Comparison of ENCODE assay signal across 7 cellular contexts in the genomic region with DNA sequence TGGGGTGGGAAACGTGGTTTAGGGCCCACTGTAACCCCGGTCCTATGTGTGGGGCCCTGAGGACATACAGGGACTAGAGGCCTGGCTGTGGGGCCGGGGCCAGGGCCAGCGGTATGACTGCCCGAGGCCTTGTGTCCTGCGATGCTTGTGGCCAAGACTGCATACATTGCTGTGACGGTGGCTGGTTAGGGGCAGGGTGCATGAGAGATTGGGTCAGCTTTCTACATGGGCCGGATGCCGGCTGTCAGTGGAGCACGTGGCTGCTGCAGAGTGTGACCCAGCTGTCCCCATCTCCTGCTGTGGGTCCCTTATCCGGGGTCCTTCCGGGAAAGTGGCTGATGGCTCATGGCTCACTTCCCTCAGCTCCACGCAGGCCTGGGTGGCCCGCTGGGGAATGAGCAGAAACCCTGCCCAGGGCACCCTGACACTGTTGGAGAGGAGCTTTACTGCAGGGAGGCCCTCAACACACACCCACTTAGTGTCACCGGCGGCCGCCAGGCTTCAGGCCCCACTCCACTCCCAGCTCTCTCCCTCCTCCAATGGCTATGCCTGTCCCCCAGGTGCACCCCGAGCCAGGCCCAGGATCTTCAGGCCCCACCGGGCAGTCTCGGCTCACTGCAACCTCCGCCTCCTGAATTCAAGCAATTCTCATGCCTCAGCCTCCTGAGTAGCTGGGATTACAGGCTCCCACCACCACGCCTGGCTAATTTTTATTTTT. TPM values are rescaled to one million over a fixed set of nuclear protein-coding genes. Genes with fewer than 3 reads are reported as not detected.
DNase-seq lines count a peak whose midpoint lies in the region; ATAC-seq and TF ChIP-seq lines count a peak whose summit lies in the region.
"Had no signal": no experiment of that assay in that cellular context is flagged by ENCODE, and none has a peak within 500 bp of the region (broad histone marks: within the 10 kb centered on the region; RNA-seq: fewer than 3 reads in every experiment).

No MANE protein-coding gene starts in this region.

- peak overlapping the region; percentile 67 for H3K4me3 Mint-ChIP-seq in progenitor cell of endocrine pancreas (ENCODE audit: low read depth)
- no peak overlapping the region for H3K4me3 Mint-ChIP-seq in activated CD4-positive, alpha-beta T cell treated with anti-CD3 and anti-CD28 coated beads, Interleukin-2, amount 10 ng/mL, durations not matched to agents 7 days and 5 days

- peaks cover 0 to 38% (median 8%) of the 10 kb centered on the region in 4 donors for H3K27me3 ChIP-seq in esophagus muscularis mucosa

- H3K27me3 Mint-ChIP-seq in progenitor cell of endocrine pancreas = peaks cover 32% of the 10 kb centered on the region
- H3K27me3 Mint-ChIP-seq in activated CD4-positive, alpha-beta T cell treated with anti-CD3 and anti-CD28 coated beads, Interleukin-2, amount 10 ng/mL, durations not matched to agents 7 days and 5 days = peaks cover 40% of the 10 kb centered on the region

- no peak overlapping the region for H3K27ac Mint-ChIP-seq in progenitor cell of endocrine pancreas
- no peak overlapping the region for H3K27ac Mint-ChIP-seq in activated CD4-positive, alpha-beta T cell treated with anti-CD3 and anti-CD28 coated beads, Interleukin-2, amount 10 ng/mL, durations not matched to agents 7 days and 5 days

- H3K4me3 ChIP-seq in esophagus muscularis mucosa = peak overlapping the region; percentile 57 to 72 (median 62)

- H3K36me3 Mint-ChIP-seq in progenitor cell of endocrine pancreas (ENCODE audit: insufficient read depth) = no peaks in the 10 kb centered on the region
- H3K36me3 Mint-ChIP-seq in activated CD4-positive, alpha-beta T cell treated with anti-CD3 and anti-CD28 coated beads, Interleukin-2, amount 10 ng/mL, durations not matched to agents 7 days and 5 days (ENCODE audit: low read depth) = no peaks in the 10 kb centered on the region

- TF ChIP-seq CTCF in VCaP (conservative IDR thresholded peaks at IDR 0.05) (no peak), esophagus muscularis mucosa (IDR thresholded peaks at IDR 0.05) (no peak), progenitor cell of endocrine pancreas (IDR thresholded peaks at IDR 0.05; ENCODE audit: unreplicated experiment) (no peak), omental fat pad (IDR thresholded peaks at IDR 0.05) (no peak)

- H3K4me1 ChIP-seq in esophagus muscularis mucosa = peaks cover 20 to 41% (median 33%) of the 10 kb centered on the region in 4 donors

- H3K27ac ChIP-seq in VCaP = peak overlapping the region; percentile 71; the same call in 1 of the 2 replicates
- peak overlapping the region in 2 of 4 donors; percentile 33 to 43 for H3K27ac ChIP-seq in esophagus muscularis mucosa (replicated peaks in 1 of 4)

- peaks cover 2% of the 10 kb centered on the region for H3K4me1 Mint-ChIP-seq in progenitor cell of endocrine pancreas (ENCODE audit: low read depth)
- peaks cover 8% of the 10 kb centered on the region for H3K4me1 Mint-ChIP-seq in activated CD4-positive, alpha-beta T cell treated with anti-CD3 and anti-CD28 coated beads, Interleukin-2, amount 10 ng/mL, durations not matched to agents 7 days and 5 days

- POLR2A ChIA-PET in activated CD4-positive, alpha-beta T cell treated with anti-CD3 and anti-CD28 coated beads, Interleukin-2, amount 10 ng/mL, durations not matched to agents 7 days and 5 days (lab: Charles Lee) = no interaction called here

- intact Hi-C loops in esophagus muscularis mucosa (cut with DNase I) = no loop called here

- no peaks in the 10 kb centered on the region for H3K9me3 ChIP-seq in esophagus muscularis mucosa

- DNase-seq in esophagus muscularis mucosa (ENCODE audit: extremely low spot score) (no peak), progenitor cell of endocrine pancreas (ENCODE audit: low spot score, unreplicated experiment) (no peak), NCI-H187 treated with DMSO at 0.1 percent for 48 hours (lab: John Stamatoyannopoulos, UW) (no peak), omental fat pad (ENCODE audit: low spot score) (no peak)
- no peak for DNase-seq in activated CD4-positive, alpha-beta T cell treated with anti-CD3 and anti-CD28 coated beads, Interleukin-2, amount 10 ng/mL, durations not matched to agents 7 days and 5 days

- 81% methylated on average over 15 of the region's 22 CpGs for WGBS in esophagus muscularis mucosa

- no peak for TF ChIP-seq EP300 in esophagus muscularis mucosa (IDR thresholded peaks at IDR 0.05)

- H3K9me3 Mint-ChIP-seq in progenitor cell of endocrine pancreas (ENCODE audit: low read depth) = no peaks in the 10 kb centered on the region
- H3K9me3 Mint-ChIP-seq in activated CD4-positive, alpha-beta T cell treated with anti-CD3 and anti-CD28 coated beads, Interleukin-2, amount 10 ng/mL, durations not matched to agents 7 days and 5 days = no peaks in the 10 kb centered on the region

- TF ChIP-seq POLR2A in esophagus muscularis mucosa (IDR thresholded peaks at IDR 0.05; ENCODE audit: low read depth) = no peak

- H3K36me3 ChIP-seq in esophagus muscularis mucosa = peaks cover 0 to 7% (median 2%) of the 10 kb centered on the region in 4 donors

- CTCF ChIA-PET in activated CD4-positive, alpha-beta T cell treated with anti-CD3 and anti-CD28 coated beads, Interleukin-2, amount 10 ng/mL, durations not matched to agents 7 days and 5 days (lab: Charles Lee) = no interaction called here

- no peak for ATAC-seq in omental fat pad (ENCODE audit: low FRiP score)

RNA-seq across cellular contexts. Expression of a gene that starts 0.8 kb away (rescaled TPM):
- 10 to 100 TPM in 2 of 4 donors, 1 to 10 TPM in 2; 7.1 to 18.2 (median 11.0) TPM for total RNA-seq in esophagus muscularis mucosa
- 2.4 TPM in 2 replicates for total RNA-seq in progenitor cell of endocrine pancreas
- total RNA-seq in omental fat pad = 10 to 100 TPM in 2 of 4 donors, 1 to 10 TPM in 2; 5.0 to 23.5 (median 13.8) TPM
- not detected for total RNA-seq in activated CD4-positive, alpha-beta T cell treated with anti-CD3 and anti-CD28 coated beads, Interleukin-2, amount 10 ng/mL, durations not matched to agents 7 days and 5 days

RNA-seq across cellular contexts. Expression of a gene that starts 3.9 kb away (rescaled TPM):
- total RNA-seq in esophagus muscularis mucosa (1 to 10 TPM in 3 of 4 donors, under 1 TPM in 1; 0.80 to 4.8 (median 3.0) TPM), progenitor cell of endocrine pancreas (6.0 and 6.5 TPM in 2 replicates), omental fat pad (10 to 100 TPM in 1 of 4 donors, 1 to 10 TPM in 2, not detected in 1; 2.3 to 12.2 (median 5.9) TPM)
- not detected for total RNA-seq in activated CD4-positive, alpha-beta T cell treated with anti-CD3 and anti-CD28 coated beads, Interleukin-2, amount 10 ng/mL, durations not matched to agents 7 days and 5 days
- total RNA-seq: T-helper 2 cell treated with Interferon-gamma antibody and Interleukin-4, amounts not matched to agents 100 ng/mL and 5 ng/mL, for 36 hours had no signal

RNA-seq across cellular contexts. Expression of a gene that starts 6.4 kb away (rescaled TPM):
- total RNA-seq in esophagus muscularis mucosa (1 to 10 TPM in 2 of 4 donors, under 1 TPM in 1, not detected in 1; 0.23 to 1.2 (median 1.0) TPM), progenitor cell of endocrine pancreas (3.8 TPM in 2 replicates), omental fat pad (1 to 10 TPM in 3 of 4 donors, not detected in 1; 1.5 to 5.3 (median 2.7) TPM)
- not detected for total RNA-seq in activated CD4-positive, alpha-beta T cell treated with anti-CD3 and anti-CD28 coated beads, Interleukin-2, amount 10 ng/mL, durations not matched to agents 7 days and 5 days
- total RNA-seq: T-helper 2 cell treated with Interferon-gamma antibody and Interleukin-4, amounts not matched to agents 100 ng/mL and 5 ng/mL, for 36 hours had no signal

RNA-seq across cellular contexts. Expression of a gene that starts 41.9 kb away (rescaled TPM):
- total RNA-seq in esophagus muscularis mucosa (100 to 1,000 TPM in 1 of 4 donors, 10 to 100 TPM in 3; 61.0 to 129 (median 78.1) TPM), progenitor cell of endocrine pancreas (127 and 129 TPM in 2 replicates), omental fat pad (100 to 1,000 TPM in 1 of 4 donors, 10 to 100 TPM in 3; 48.5 to 119 (median 69.3) TPM)
- total RNA-seq in activated CD4-positive, alpha-beta T cell treated with anti-CD3 and anti-CD28 coated beads, Interleukin-2, amount 10 ng/mL, durations not matched to agents 7 days and 5 days = 10 to 100 TPM; 16.0 to 19.6 TPM

RNA-seq across cellular contexts. Expression of a gene that starts 47.3 kb away (rescaled TPM):
- 10 to 100 TPM; 34.8 to 60.6 (median 50.2) TPM for total RNA-seq in esophagus muscularis mucosa
- total RNA-seq in progenitor cell of endocrine pancreas = 229 and 230 TPM in 2 replicates
- 100 to 1,000 TPM in 1 of 4 donors, 10 to 100 TPM in 3; 52.7 to 115 (median 76.8) TPM for total RNA-seq in omental fat pad
- total RNA-seq in activated CD4-positive, alpha-beta T cell treated with anti-CD3 and anti-CD28 coated beads, Interleukin-2, amount 10 ng/mL, durations not matched to agents 7 days and 5 days = 10 to 100 TPM; 52.6 to 53.7 TPM
